ENCODE assay signal across 11 cellular contexts in genomic region chr7:77765906-77766800, GRCh38. TPM values are rescaled to one million over a fixed set of nuclear protein-coding genes. Genes with fewer than 3 reads are reported as not detected.
DNase-seq lines count a peak whose midpoint lies in the region; FAIRE-seq and TF ChIP-seq lines count a peak whose summit lies in the region.
"Had no signal": no experiment of that assay in that cellular context is flagged by ENCODE, and none has a peak within 500 bp of the region (broad histone marks: within the 10 kb centered on the region; RNA-seq: fewer than 3 reads in every experiment).

No MANE protein-coding gene starts in this region.

- no peaks in the 10 kb centered on the region for H3K9me3 ChIP-seq in mammary epithelial cell (replicated peaks; ENCODE audit: insufficient read depth, low read length)

- no peak overlapping the region for H3K27ac ChIP-seq in mammary epithelial cell (ENCODE audit: insufficient read depth, low read depth, low read length)

- H3K9ac ChIP-seq in mammary epithelial cell (ENCODE audit: insufficient read depth, low read length): no peak overlapping the region

- H4K20me1 ChIP-seq in mammary epithelial cell (ENCODE audit: insufficient read depth, low read length): no peaks in the 10 kb centered on the region

- no peaks in the 10 kb centered on the region for H3K4me1 ChIP-seq in mammary epithelial cell (ENCODE audit: insufficient read depth, low read length)

- 97% methylated on average over 4 of the region's 4 CpGs for WGBS in mammary epithelial cell (ENCODE audit: low coverage, missing lambda C conversion rate)

- H3K4me2 ChIP-seq in mammary epithelial cell (ENCODE audit: insufficient read depth, low read depth, low read length): no peak overlapping the region

- in situ Hi-C loops in mammary epithelial cell (cut with MboI; ENCODE audit: low sequenced_read_pairs in 2 of 2): no loop called here

- no peak overlapping the region for H3K4me3 ChIP-seq in mammary epithelial cell (replicated peaks in 1 of 3; ENCODE audit: insufficient read depth in 1 of 3, low read depth in 2 of 3, low read length in 3 of 3)

- DNase-seq in GM18507 (ENCODE audit: extremely low spot score, insufficient read length, low read depth): peak; percentile 8
- DNase-seq in SW480 (ENCODE audit: low spot score): peak; percentile 37
- peak; percentile 15 for DNase-seq in glomerular visceral epithelial cell (ENCODE audit: extremely low spot score)
- peak; percentile 79 for DNase-seq in renal cortical epithelial cell (ENCODE audit: low read depth)
- no peak for DNase-seq in mammary epithelial cell
- DNase-seq in cardiac septum (ENCODE audit: low spot score): no peak
- DNase-seq in anterior cingulate cortex (lab: John Stamatoyannopoulos, UW): no peak
- DNase-seq: DMS153; effector memory CD4-positive, alpha-beta T cell; naive thymus-derived CD8-positive, alpha-beta T cell; NCI-H1048 had no signal

- intact Hi-C loops in mammary epithelial cell (cut with micrococcal nuclease): no loop called here
- intact Hi-C loops in cardiac septum (cut with DNase I): no loop called here

- H3K36me3 ChIP-seq in mammary epithelial cell (ENCODE audit: insufficient read depth, low read length): peaks cover 4% of the 10 kb centered on the region

- no peak for TF ChIP-seq CTCF in mammary epithelial cell (conservative IDR thresholded peaks at IDR 0.05 in 1 of 2, IDR thresholded peaks at IDR 0.05 in 1 of 2; ENCODE audit: extremely low read depth in 1 of 2, insufficient read depth in 1 of 2, low read depth in 1 of 2, low read length in 2 of 2)

- dilution Hi-C loops in mammary epithelial cell (cut with HindIII; ENCODE audit: low sequenced_read_pairs): no loop called here

- no TSS peak for BruUV-seq in mammary epithelial cell (replicated peaks; lab: Mats Ljungman, UMichigan)

- CTCF ChIA-PET in mammary epithelial cell (lab: Charles Lee; ENCODE audit: low non-redundant PET): no interaction called here

- FAIRE-seq in GM18507 (lab: Jason Lieb, UNC): peak; percentile 64

- peaks cover 20% of the 10 kb centered on the region for H3K79me2 ChIP-seq in mammary epithelial cell (ENCODE audit: insufficient read depth, low read length)

- no peak overlapping the region for H2AFZ ChIP-seq in mammary epithelial cell (ENCODE audit: low read depth, low read length)

- no peaks in the 10 kb centered on the region for H3K27me3 ChIP-seq in mammary epithelial cell (ENCODE audit: insufficient read depth, low read length)

RNA-seq across cellular contexts. Expression of gene TMEM60, which starts 32.1 kb away (rescaled TPM):
- 12.0 and 12.9 TPM in 2 replicates for total RNA-seq in renal cortical epithelial cell
- 10 to 100 TPM in 1 of 2 donors, 1 to 10 TPM in 1; 9.5 to 12.8 TPM for total RNA-seq in mammary epithelial cell
- polyA plus RNA-seq in mammary epithelial cell: 18.6 TPM
- 3.4 TPM for polyA minus RNA-seq in mammary epithelial cell
- total RNA-seq in cardiac septum: 6.4 TPM

RNA-seq across cellular contexts. Expression of gene PHTF2, which starts 32.4 kb away (rescaled TPM):
- total RNA-seq in renal cortical epithelial cell: 8.2 and 9.4 TPM in 2 replicates
- total RNA-seq in mammary epithelial cell: 10 to 100 TPM; 19.8 to 26.4 TPM
- polyA plus RNA-seq in mammary epithelial cell: 15.2 TPM
- polyA minus RNA-seq in mammary epithelial cell: 21.5 TPM
- 12.5 TPM for total RNA-seq in cardiac septum

Comparison
In these comparisons a context has a peak if more than half of its experiments do, and no peak if none do; other contexts are left out.
1. DNase-seq: peak in GM18507 (single experiment), SW480 (single experiment), glomerular visceral epithelial cell (single experiment) and renal cortical epithelial cell (single experiment); none in mammary epithelial cell (single experiment), cardiac septum (single experiment) and anterior cingulate cortex (0 of 58).